In genomic region chr1:32116531-32116930, GRCh38 we compare ENCODE assay signal across 20 cellular contexts. TPM values are rescaled to one million over a fixed set of nuclear protein-coding genes. Genes with fewer than 3 reads are reported as not detected.
A peak's percentile ranks its signal among the peaks of the same experiment; 100 is the strongest.
DNase-seq lines count a peak whose midpoint lies in the region; ATAC-seq and TF ChIP-seq lines count a peak whose summit lies in the region.
"Had no signal": no experiment of that assay in that cellular context is flagged by ENCODE, and none has a peak within 500 bp of the region (broad histone marks: within the 10 kb centered on the region; RNA-seq: fewer than 3 reads in every experiment).

No MANE protein-coding gene starts in this region.

- H3K27me3 ChIP-seq in RWPE2 (ENCODE audit: insufficient read depth, poor library complexity, severe bottlenecking) (no peaks in the 10 kb centered on the region), sigmoid colon (no peaks in the 10 kb centered on the region), prostate gland (replicated peaks; ENCODE audit: insufficient read depth) (no peaks in the 10 kb centered on the region)
- H3K27me3 ChIP-seq: colonic mucosa, pancreas, vagina had no signal

- no peaks in the 10 kb centered on the region for H3K9me2 ChIP-seq in OCI-LY7 (ENCODE audit: insufficient read depth, low read length)

- no peak overlapping the region for H3K4me2 ChIP-seq in OCI-LY7 (ENCODE audit: low read length)

- H3K9me3 ChIP-seq in RWPE2 (ENCODE audit: severe bottlenecking) (no peaks in the 10 kb centered on the region), sigmoid colon (no peaks in the 10 kb centered on the region), prostate gland (no peaks in the 10 kb centered on the region), OCI-LY7 (ENCODE audit: low read length) (no peaks in the 10 kb centered on the region)
- H3K9me3 ChIP-seq: colonic mucosa, pancreas, vagina had no signal

- BruUV-seq in OCI-LY7 (replicated peaks; lab: Mats Ljungman, UMichigan), result no TSS peak

- H3K27ac ChIP-seq in RWPE2 (ENCODE audit: poor library complexity, severe bottlenecking) (peak overlapping the region; percentile 54), sigmoid colon (peak overlapping the region; percentile 34 to 69 (median 50)), prostate gland (no peak overlapping the region), OCI-LY7 (ENCODE audit: low read depth, low read length, poor library complexity, severe bottlenecking) (no peak overlapping the region)
- H3K27ac ChIP-seq: colonic mucosa, vagina had no signal

- peaks cover 15% of the 10 kb centered on the region; the same call in 1 of the 2 replicates for H4K20me1 ChIP-seq in OCI-LY7 (ENCODE audit: insufficient read depth, low read length)

- TF ChIP-seq POLR2A in sigmoid colon (IDR thresholded peaks at IDR 0.05), result no peak
- no peak for TF ChIP-seq POLR2A in prostate gland (IDR thresholded peaks at IDR 0.05)

- no peak for ATAC-seq in RWPE2 (ENCODE audit: low read depth)
- ATAC-seq in left cardiac atrium, result no peak
- no peak for ATAC-seq in HG03442 (IDR thresholded peaks at IDR 0.05; ENCODE audit: unreplicated experiment)
- ATAC-seq: activated T-helper 17 cell treated with anti-CD3 and anti-CD28 coated beads, Interleukin-2, amount 50 U/mL, for 72 hours; stimulated activated memory B cell treated with anti-CD40 and anti-IgM and Interleukin-4, amounts not matched to agents 10 μg/mL and 1 μg/mL and 100 μg/mL, for 72 hours; T-helper 17 cell had no signal

- peak; percentile 37 for DNase-seq in AG10803 (ENCODE audit: low read depth)
- DNase-seq in RWPE2 (ENCODE audit: low spot score), result no peak
- DNase-seq in fibroblast of peridontal ligament (ENCODE audit: extremely low read depth), result peak; percentile 63
- no peak for DNase-seq in sigmoid colon
- DNase-seq in left cardiac atrium, result no peak
- no peak for DNase-seq in prostate gland (ENCODE audit: low spot score)
- DNase-seq in OCI-LY7 (ENCODE audit: low spot score), result no peak
- DNase-seq: activated B cell treated with CpG ODN at 0.5 μM for 24 hours, amygdala, colonic mucosa, hippocampal formation, NCI-H2029, NCI-H446 treated with DMSO at 0.1 percent for 48 hours, SHP77, T-helper 17 cell had no signal

- intact Hi-C loops in sigmoid colon (cut with DNase I) (no loop called here), left cardiac atrium (cut with DNase I) (no loop called here), prostate gland (cut with DNase I) (no loop called here), OCI-LY7 (cut with micrococcal nuclease; ENCODE audit: unreplicated experiment) (no loop called here)

- TF ChIP-seq CTCF in AG10803 (conservative IDR thresholded peaks at IDR 0.05; ENCODE audit: low read length) (no peak), RWPE2 (IDR thresholded peaks at IDR 0.05; ENCODE audit: poor library complexity, severe bottlenecking) (no peak), sigmoid colon (IDR thresholded peaks at IDR 0.05) (no peak), prostate gland (IDR thresholded peaks at IDR 0.05) (no peak), OCI-LY7 (conservative IDR thresholded peaks at IDR 0.05; ENCODE audit: low read length) (no peak)

- H3K36me3 ChIP-seq in RWPE2 (ENCODE audit: low read depth) (peaks cover 14% of the 10 kb centered on the region; the same call in 1 of the 2 replicates), sigmoid colon (no peaks in the 10 kb centered on the region), prostate gland (no peaks in the 10 kb centered on the region), OCI-LY7 (ENCODE audit: insufficient read depth, low read length) (peaks cover 36% of the 10 kb centered on the region)
- H3K36me3 ChIP-seq: colonic mucosa, pancreas, vagina had no signal

- H3K4me1 ChIP-seq in RWPE2 (ENCODE audit: insufficient read depth, poor library complexity, severe bottlenecking) (peaks cover 7% of the 10 kb centered on the region), sigmoid colon (peaks cover 0 to 62% (median 43%) of the 10 kb centered on the region in 4 donors), prostate gland (replicated peaks) (no peaks in the 10 kb centered on the region), OCI-LY7 (ENCODE audit: insufficient read depth, low read length, poor library complexity, severe bottlenecking) (peaks cover 6% of the 10 kb centered on the region)
- H3K4me1 ChIP-seq: colonic mucosa had no signal

- no peak overlapping the region for H2AFZ ChIP-seq in OCI-LY7 (ENCODE audit: low read length)

- TF ChIP-seq EP300 in sigmoid colon (IDR thresholded peaks at IDR 0.05), result no peak

- POLR2A ChIA-PET in OCI-LY7 (lab: Charles Lee), result interaction anchor here (0.6 kb wide), 1 partner anchor 1177 kb away, joined by 3 read pairs; no protein-coding TSS in a partner anchor

- H3K79me2 ChIP-seq in OCI-LY7 (ENCODE audit: insufficient read depth, low read depth, low read length), result peaks cover 91% of the 10 kb centered on the region

- 96 to 97% methylated on average over 4 of the region's 4 CpGs for WGBS in sigmoid colon, 2 donors
- 96% methylated on average over 4 of the region's 4 CpGs for whole genome bisulfite sequencing in prostate gland

- CTCF ChIA-PET in OCI-LY7 (lab: Charles Lee; ENCODE audit: unreplicated experiment), result interaction anchor here (1.5 kb wide), 1 partner anchor 8 kb away, joined by 3 read pairs; the partner anchor contains the start of gene KPNA6

- H3K4me3 ChIP-seq in AG10803 (ENCODE audit: low read length) (no peak overlapping the region), RWPE2 (ENCODE audit: severe bottlenecking) (no peak overlapping the region), sigmoid colon (no peak overlapping the region), prostate gland (no peak overlapping the region), OCI-LY7 (ENCODE audit: low read depth, low read length, poor library complexity, severe bottlenecking) (no peak overlapping the region)
- H3K4me3 ChIP-seq: colonic mucosa, pancreas, vagina had no signal

RNA-seq across cellular contexts. Expression of gene KPNA6, which starts 8.7 kb away (rescaled TPM):
- total RNA-seq in sigmoid colon (10 to 100 TPM; 33.4 to 47.0 (median 41.6) TPM), left cardiac atrium (10 to 100 TPM; 59.3 to 73.3 TPM), prostate gland (10 to 100 TPM; 37.9 to 56.9 TPM), OCI-LY7 (2022) (36.3 and 40.7 TPM in 2 replicates)
- 10 to 100 TPM in 1 of 3 donors, 1 to 10 TPM in 2; 6.0 to 15.3 (median 9.5) TPM for polyA plus RNA-seq in sigmoid colon
- total RNA-seq in OCI-LY7 (2014; rRNA removed; shearing (Covaris generic)), result 16.6 and 19.5 TPM in 2 replicates

RNA-seq across cellular contexts. Expression of gene TMEM39B, which starts 43.8 kb away (rescaled TPM):
- total RNA-seq in sigmoid colon (1 to 10 TPM; 2.0 to 6.7 (median 3.7) TPM), left cardiac atrium (1 to 10 TPM; 8.2 to 9.5 TPM), prostate gland (10 to 100 TPM in 1 of 2 donors, 1 to 10 TPM in 1; 8.2 to 15.4 TPM), OCI-LY7 (2022) (35.9 and 38.8 TPM in 2 replicates)
- polyA plus RNA-seq in sigmoid colon, result 10 to 100 TPM in 1 of 3 donors, 1 to 10 TPM in 2; 3.6 to 11.9 (median 3.7) TPM
- total RNA-seq in OCI-LY7 (2014; rRNA removed; shearing (Covaris generic)), result 10.0 and 11.3 TPM in 2 replicates

Comparison
In these comparisons a context has a peak if more than half of its experiments do, and no peak if none do; other contexts are left out.
1. DNase-seq: peak in AG10803 (single experiment) and fibroblast of peridontal ligament (single experiment); none in RWPE2 (single experiment), sigmoid colon (single experiment), left cardiac atrium (single experiment), prostate gland (single experiment) and OCI-LY7 (single experiment).
2. H3K27ac ChIP-seq: peak in RWPE2 (single experiment) and sigmoid colon (4 of 4); none in prostate gland (0 of 2) and OCI-LY7 (single experiment).